ENCODE assay signal across 8 cellular contexts in the genomic region with DNA sequence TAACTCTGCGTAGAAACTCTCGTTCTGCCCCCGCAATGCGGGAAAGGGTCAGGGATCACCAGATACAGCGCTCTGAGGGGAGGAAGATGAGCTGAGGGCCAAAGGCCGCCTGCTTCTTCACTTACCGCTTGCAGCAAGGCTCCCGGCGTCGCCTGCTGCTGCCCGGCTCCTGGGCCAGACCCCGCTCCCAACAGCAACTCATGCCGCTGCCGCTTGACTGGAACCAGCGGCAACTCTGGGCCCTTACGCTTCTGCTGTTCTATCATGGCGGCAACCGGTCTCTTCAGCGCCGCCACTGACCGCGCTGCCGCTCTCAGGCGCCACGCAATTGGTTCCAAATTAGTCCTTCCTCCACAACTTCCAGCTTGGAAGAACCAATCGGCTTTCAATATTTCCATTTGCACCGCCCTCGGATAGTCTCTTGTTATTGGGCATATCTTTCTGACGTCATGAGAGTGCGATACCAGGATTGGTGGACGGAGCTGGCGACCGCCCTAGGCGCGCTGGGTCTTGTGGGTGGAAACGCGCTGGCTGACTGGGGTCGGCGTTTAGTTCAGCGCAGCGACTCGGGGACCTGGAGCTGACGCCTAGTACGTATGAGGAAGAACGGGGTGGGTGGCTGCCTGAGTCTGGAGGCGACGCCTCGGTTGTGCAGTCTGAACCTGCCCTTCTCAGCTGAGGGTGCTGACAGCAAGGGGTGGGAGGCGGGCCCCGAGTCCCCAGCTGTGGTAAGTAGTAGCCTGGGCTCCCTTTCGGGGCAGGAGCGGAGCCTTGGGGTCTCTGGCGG. TPM values are rescaled to one million over a fixed set of nuclear protein-coding genes. Genes with fewer than 3 reads are reported as not detected.
DNase-seq lines count a peak whose midpoint lies in the region; ATAC-seq and TF ChIP-seq lines count a peak whose summit lies in the region.

TSS of gene SNRNP40 (minus strand) at position 303 of the 787 bp plus-strand sequence. CDS start at position 266, 37 bp downstream.
TSS of gene ZCCHC17 (plus strand) at position 547 of the 787 bp plus-strand sequence. CDS start 13,067 bp downstream, outside the sequence.

- no peaks in the 10 kb centered on the region for H3K27me3 Mint-ChIP-seq in activated T-cell treated with anti-CD3 and anti-CD28 coated beads, Interleukin-2, amount 50 U/mL, for 4 hours (ENCODE audit: low read depth)

- H3K9me3 ChIP-seq in esophagus muscularis mucosa (no peaks in the 10 kb centered on the region), muscle layer of duodenum (ENCODE audit: control insufficient read depth in 1 of 2, low read length in 2 of 2) (no peaks in the 10 kb centered on the region)

- peak; percentile 40 for TF ChIP-seq POLR2A in esophagus muscularis mucosa (IDR thresholded peaks at IDR 0.05; ENCODE audit: low read depth)

- H3K4me1 ChIP-seq in esophagus muscularis mucosa (peaks cover 21 to 51% (median 31%) of the 10 kb centered on the region in 4 donors), muscle layer of duodenum (ENCODE audit: control insufficient read depth in 1 of 2, insufficient read depth in 2 of 2, low read length in 2 of 2) (peaks cover 7 to 19% of the 10 kb centered on the region in 2 donors)

- peaks cover 36% of the 10 kb centered on the region for H3K4me1 Mint-ChIP-seq in activated T-cell treated with anti-CD3 and anti-CD28 coated beads, Interleukin-2, amount 50 U/mL, for 4 hours (ENCODE audit: low read depth)

- H3K9me3 Mint-ChIP-seq in activated T-cell treated with anti-CD3 and anti-CD28 coated beads, Interleukin-2, amount 50 U/mL, for 4 hours, result no peaks in the 10 kb centered on the region

- intact Hi-C loops in esophagus muscularis mucosa (cut with DNase I), result loop anchor here (10.0 kb wide), 1 partner anchor 132 kb away; no protein-coding TSS in a partner anchor

- in situ Hi-C loops in KBM-7 (cut with MboI; ENCODE audit: low pct_unique_long_range_greater_than_20kb, low sequenced_read_pairs), result no loop called here

- 0% methylated on average over 42 of the region's 53 CpGs for WGBS in esophagus muscularis mucosa

- peaks cover 19 to 21% (median 20%) of the 10 kb centered on the region in 4 donors for H3K36me3 ChIP-seq in esophagus muscularis mucosa
- H3K36me3 ChIP-seq in muscle layer of duodenum (ENCODE audit: control insufficient read depth in 1 of 2, insufficient read depth in 2 of 2, low read length in 2 of 2), result peaks cover 15 to 21% of the 10 kb centered on the region in 2 donors

- peak; percentile 93 for ATAC-seq in GM21717 (IDR thresholded peaks at IDR 0.05; ENCODE audit: unreplicated experiment)
- peak; percentile 94 to 95 for ATAC-seq in activated T-cell treated with anti-CD3 and anti-CD28 coated beads, Interleukin-2, amount 50 U/mL, for 4 hours

- peaks cover 36% of the 10 kb centered on the region for H3K36me3 Mint-ChIP-seq in activated T-cell treated with anti-CD3 and anti-CD28 coated beads, Interleukin-2, amount 50 U/mL, for 4 hours (ENCODE audit: insufficient read depth)

- H3K27ac ChIP-seq in esophagus muscularis mucosa (replicated peaks in 1 of 4) (peak within 1 kb of the TSS; percentile 87 to 92 (median 90)), muscle layer of duodenum (ENCODE audit: low read length) (peak within 1 kb of the TSS; percentile 93)

- DNase-seq in DMS53 treated with DMSO at 0.1 percent for 48 hours (lab: John Stamatoyannopoulos, UW; ENCODE audit: unreplicated experiment) (peak; percentile 98), KBM-7 (peak; percentile 99), esophagus muscularis mucosa (ENCODE audit: extremely low spot score) (peak; percentile 99)
- DNase-seq in activated T-cell treated with anti-CD3 and anti-CD28 coated beads, Interleukin-2, amount 50 U/mL, for 4 hours, result peak; percentile 89
- peak; percentile 86 to 95 for DNase-seq in stimulated activated CD8-positive, alpha-beta memory T cell treated with anti-CD3 and anti-CD28 coated beads, Interleukin-7, amount 100 ng/mL, for 48 hours (ENCODE audit: extremely low read depth in 1 of 2, low read depth in 1 of 2)

- peak in 1 of 3 experiments; percentile 16 for TF ChIP-seq CTCF in esophagus muscularis mucosa (IDR thresholded peaks at IDR 0.05)

- no peak for TF ChIP-seq EP300 in esophagus muscularis mucosa (IDR thresholded peaks at IDR 0.05)

- no peak within 1 kb of the TSS for H3K4me3 Mint-ChIP-seq in activated T-cell treated with anti-CD3 and anti-CD28 coated beads, Interleukin-2, amount 50 U/mL, for 4 hours

- H3K27me3 ChIP-seq in esophagus muscularis mucosa (no peaks in the 10 kb centered on the region), muscle layer of duodenum (ENCODE audit: low read depth, low read length) (no peaks in the 10 kb centered on the region)

- peak within 1 kb of the TSS; percentile 69 to 92 (median 82) for H3K4me3 ChIP-seq in esophagus muscularis mucosa
- H3K4me3 ChIP-seq in muscle layer of duodenum (ENCODE audit: low read depth in 1 of 2, low read length in 2 of 2), result peak within 1 kb of the TSS; percentile 83 to 87

TF ChIP-seq in PFSK-1, 5 proteins besides CTCF, POLR2A, EP300 and RAD21:
- TF ChIP-seq TAF1 (IDR thresholded peaks at IDR 0.05; ENCODE audit: borderline replicate concordance, insufficient read depth, low read length) (peak; percentile 81; the same call in 1 of the 2 replicates), SIN3A (IDR thresholded peaks at IDR 0.05; ENCODE audit: borderline replicate concordance, insufficient read depth, low read length) (no peak), POLR2AphosphoS5 (IDR thresholded peaks at IDR 0.05; ENCODE audit: low read depth, low read length) (peak; percentile 89), FOXP2 (optimal IDR thresholded peaks at IDR 0.05; ENCODE audit: borderline replicate concordance, extremely low read depth, extremely low read length, insufficient read depth) (no peak)
- TF ChIP-seq, protein P1, sequence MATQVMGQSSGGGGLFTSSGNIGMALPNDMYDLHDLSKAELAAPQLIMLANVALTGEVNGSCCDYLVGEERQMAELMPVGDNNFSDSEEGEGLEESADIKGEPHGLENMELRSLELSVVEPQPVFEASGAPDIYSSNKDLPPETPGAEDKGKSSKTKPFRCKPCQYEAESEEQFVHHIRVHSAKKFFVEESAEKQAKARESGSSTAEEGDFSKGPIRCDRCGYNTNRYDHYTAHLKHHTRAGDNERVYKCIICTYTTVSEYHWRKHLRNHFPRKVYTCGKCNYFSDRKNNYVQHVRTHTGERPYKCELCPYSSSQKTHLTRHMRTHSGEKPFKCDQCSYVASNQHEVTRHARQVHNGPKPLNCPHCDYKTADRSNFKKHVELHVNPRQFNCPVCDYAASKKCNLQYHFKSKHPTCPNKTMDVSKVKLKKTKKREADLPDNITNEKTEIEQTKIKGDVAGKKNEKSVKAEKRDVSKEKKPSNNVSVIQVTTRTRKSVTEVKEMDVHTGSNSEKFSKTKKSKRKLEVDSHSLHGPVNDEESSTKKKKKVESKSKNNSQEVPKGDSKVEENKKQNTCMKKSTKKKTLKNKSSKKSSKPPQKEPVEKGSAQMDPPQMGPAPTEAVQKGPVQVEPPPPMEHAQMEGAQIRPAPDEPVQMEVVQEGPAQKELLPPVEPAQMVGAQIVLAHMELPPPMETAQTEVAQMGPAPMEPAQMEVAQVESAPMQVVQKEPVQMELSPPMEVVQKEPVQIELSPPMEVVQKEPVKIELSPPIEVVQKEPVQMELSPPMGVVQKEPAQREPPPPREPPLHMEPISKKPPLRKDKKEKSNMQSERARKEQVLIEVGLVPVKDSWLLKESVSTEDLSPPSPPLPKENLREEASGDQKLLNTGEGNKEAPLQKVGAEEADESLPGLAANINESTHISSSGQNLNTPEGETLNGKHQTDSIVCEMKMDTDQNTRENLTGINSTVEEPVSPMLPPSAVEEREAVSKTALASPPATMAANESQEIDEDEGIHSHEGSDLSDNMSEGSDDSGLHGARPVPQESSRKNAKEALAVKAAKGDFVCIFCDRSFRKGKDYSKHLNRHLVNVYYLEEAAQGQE (IDR thresholded peaks at IDR 0.05; ENCODE audit: insufficient read depth in 1 of 2, low read depth in 2 of 2, low read length in 2 of 2), result peak in 1 of 2 experiments; percentile 59; a peak in 1 of 4 replicates
TF ChIP-seq in PFSK-1: peak in this region for 3.

RNA-seq across cellular contexts. Expression of gene SNRNP40, which starts in this region (rescaled TPM):
- polyA plus RNA-seq in PFSK-1 (2012; ENCODE audit: insufficient read length, low read depth), result 50.1 TPM
- 100 to 1,000 TPM; 133 to 150 (median 137) TPM for total RNA-seq in activated T-cell treated with anti-CD3 and anti-CD28 coated beads, Interleukin-2, amount 50 U/mL, for 4 hours
- total RNA-seq in esophagus muscularis mucosa, result 10 to 100 TPM; 36.3 to 45.7 (median 40.6) TPM

RNA-seq across cellular contexts. Expression of gene ZCCHC17, which starts in this region (rescaled TPM):
- 23.3 TPM for polyA plus RNA-seq in PFSK-1 (2012; ENCODE audit: insufficient read length, low read depth)
- 10 to 100 TPM; 22.8 to 27.9 (median 25.6) TPM for total RNA-seq in activated T-cell treated with anti-CD3 and anti-CD28 coated beads, Interleukin-2, amount 50 U/mL, for 4 hours
- 10 to 100 TPM; 20.9 to 29.6 (median 26.1) TPM for total RNA-seq in esophagus muscularis mucosa

Comparison
In these comparisons a context has a peak if more than half of its experiments do, and no peak if none do; other contexts are left out.
1. Peak in every context shown above with its lines: DNase-seq, ATAC-seq, H3K4me3 ChIP-seq and H3K27ac ChIP-seq.